Comparison of ENCODE assay signal across 8 cellular contexts in genomic region chr12:119682635-119683340, GRCh38. TPM values are rescaled to one million over a fixed set of nuclear protein-coding genes. Genes with fewer than 3 reads are reported as not detected.
DNase-seq lines count a peak whose midpoint lies in the region; ATAC-seq and TF ChIP-seq lines count a peak whose summit lies in the region.

No MANE protein-coding gene starts in this region.

- ATAC-seq in HG02981 (IDR thresholded peaks at IDR 0.05; ENCODE audit: unreplicated experiment): peak; percentile 34
- no peak for ATAC-seq in WTC11
- ATAC-seq in naive thymus-derived CD8-positive, alpha-beta T cell: no peak
- ATAC-seq in esophagus mucosa: no peak
- ATAC-seq in GM19397 (IDR thresholded peaks at IDR 0.05; ENCODE audit: unreplicated experiment): no peak
- ATAC-seq in HG02588 (IDR thresholded peaks at IDR 0.05; ENCODE audit: unreplicated experiment): no peak

- H3K4me3 Mint-ChIP-seq in WTC11: no peak overlapping the region
- H3K4me3 Mint-ChIP-seq in naive thymus-derived CD8-positive, alpha-beta T cell: peak overlapping the region in 1 of 10 donors; percentile 53

- DNase-seq in GF-D8 (lab: John Stamatoyannopoulos, UW) (peak; percentile 9), WTC11 (ENCODE audit: low spot score) (no peak), epidermal melanocyte (ENCODE audit: insufficient read length, low spot score) (no peak)
- no peak for DNase-seq in naive thymus-derived CD8-positive, alpha-beta T cell

- H3K27ac Mint-ChIP-seq in WTC11: peak overlapping the region; percentile 32; the same call in 1 of the 2 replicates
- peak overlapping the region in 8 of 10 donors; percentile 18 to 81 (median 50) for H3K27ac Mint-ChIP-seq in naive thymus-derived CD8-positive, alpha-beta T cell

- TF ChIP-seq CTCF in WTC11 (IDR thresholded peaks at IDR 0.05): no peak

- H3K4me1 Mint-ChIP-seq in WTC11: peaks cover 20% of the 10 kb centered on the region
- peaks cover 0 to 21% (median 4%) of the 10 kb centered on the region in 4 donors for H3K4me1 Mint-ChIP-seq in naive thymus-derived CD8-positive, alpha-beta T cell

- H3K36me3 Mint-ChIP-seq in WTC11: peaks cover 58% of the 10 kb centered on the region
- H3K36me3 Mint-ChIP-seq in naive thymus-derived CD8-positive, alpha-beta T cell: peaks cover 0 to 40% (median 10%) of the 10 kb centered on the region in 3 donors

- CTCF ChIA-PET in WTC11 (lab: Charles Lee): interaction anchor here (0.6 to 3.5 kb wide), 4 partner anchors 12 to 140 kb away, joined by 3 to 15 read pairs (median 8); no protein-coding TSS in a partner anchor

- no peaks in the 10 kb centered on the region for H3K9me3 Mint-ChIP-seq in WTC11
- no peaks in the 10 kb centered on the region for H3K9me3 Mint-ChIP-seq in naive thymus-derived CD8-positive, alpha-beta T cell

- no peaks in the 10 kb centered on the region for H3K27me3 Mint-ChIP-seq in WTC11 (ENCODE audit: low read depth)
- H3K27me3 Mint-ChIP-seq in naive thymus-derived CD8-positive, alpha-beta T cell: no peaks in the 10 kb centered on the region

- POLR2A ChIA-PET in WTC11 (lab: Charles Lee): no interaction called here
- POLR2A ChIA-PET in naive thymus-derived CD8-positive, alpha-beta T cell (lab: Charles Lee): interaction anchor here (0.6 to 2.3 kb wide), 3 partner anchors 15 to 463 kb away, joined by 3 to 6 read pairs (median 6); partner anchors contain the start of gene PRKAB1

TF ChIP-seq in WTC11, 78 proteins besides CTCF, POLR2A, EP300 and RAD21:
- TF ChIP-seq ETV6 (CRISPR knock-in tag; IDR thresholded peaks at IDR 0.05) (no peak), HMGXB4 (CRISPR knock-in tag; IDR thresholded peaks at IDR 0.05) (0 out of 2 replicates have a peak, but pooled peaks have one; percentile 10)

RNA-seq across cellular contexts. Expression of gene PRKAB1, which starts 14.9 kb away (rescaled TPM):
- total RNA-seq in WTC11 (2021): 26.2 to 32.3 TPM (median 26.4 TPM) in 3 replicates
- total RNA-seq in naive thymus-derived CD8-positive, alpha-beta T cell: 10 to 100 TPM; 45.2 to 48.0 TPM
- polyA plus RNA-seq in naive thymus-derived CD8-positive, alpha-beta T cell: 10 to 100 TPM; 29.6 to 48.7 (median 39.5) TPM
- 26.8 TPM for total RNA-seq in esophagus mucosa
